Comparison of ENCODE assay signal across 11 cellular contexts in the genomic region with DNA sequence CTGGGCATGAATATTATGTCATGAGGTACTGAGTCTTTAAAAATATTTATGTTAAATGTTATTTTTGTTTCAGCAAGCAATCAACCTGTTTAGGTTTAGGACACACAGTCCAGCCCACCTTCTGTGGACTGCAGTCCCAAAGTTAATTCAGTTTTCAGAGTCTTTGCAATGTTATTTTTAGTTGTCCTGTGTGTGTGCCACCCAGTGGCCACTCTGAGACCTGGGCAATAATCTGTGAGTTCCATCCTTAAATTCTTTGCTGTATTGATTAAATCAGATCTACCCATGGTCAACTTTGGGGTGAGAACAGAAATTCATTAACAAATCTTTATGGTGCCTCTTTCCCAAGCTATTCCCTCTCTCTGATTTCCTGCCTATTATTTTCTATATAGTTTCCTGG.
A peak's percentile ranks its signal among the peaks of the same experiment; 100 is the strongest.
DNase-seq lines count a peak whose midpoint lies in the region; ATAC-seq and TF ChIP-seq lines count a peak whose summit lies in the region.
"Had no signal": no experiment of that assay in that cellular context is flagged by ENCODE, and none has a peak within 500 bp of the region (broad histone marks: within the 10 kb centered on the region; RNA-seq: fewer than 3 reads in every experiment).

No MANE protein-coding gene starts in this region.

- H3K4me3 ChIP-seq in liver (ENCODE audit: low read depth in 1 of 3, low read length in 3 of 3) = no peak overlapping the region
- H3K4me3 ChIP-seq in CD4-positive, alpha-beta memory T cell (ENCODE audit: low read length in 2 of 2) = no peak overlapping the region

- no peaks in the 10 kb centered on the region for H3K4me1 ChIP-seq in liver (ENCODE audit: control insufficient read depth in 4 of 4, insufficient read depth in 4 of 4, low read length in 3 of 4)
- no peaks in the 10 kb centered on the region for H3K4me1 ChIP-seq in CD4-positive, alpha-beta memory T cell (ENCODE audit: insufficient read depth, low read length)

- CTCF ChIA-PET in Calu3 (lab: Charles Lee) (interaction anchor here (1.5 kb wide), 1 partner anchor 130 kb away, joined by 7 read pairs; no protein-coding TSS in a partner anchor), WTC11 (lab: Charles Lee) (interaction anchor here (1.2 kb wide), 1 partner anchor 130 kb away, joined by 6 read pairs; no protein-coding TSS in a partner anchor)
- CTCF ChIA-PET in activated naive CD4-positive, alpha-beta T cell treated with anti-CD3 and anti-CD28 coated beads for 36 hours (lab: Charles Lee) = no interaction called here
- CTCF ChIA-PET in CD4-positive, alpha-beta memory T cell (lab: Charles Lee; ENCODE audit: partially characterized antibody) = no interaction called here

- DNase-seq in Calu3 = no peak
- DNase-seq in HFFc6 = no peak
- DNase-seq in WTC11 (ENCODE audit: low spot score) = no peak
- no peak for DNase-seq in activated naive CD4-positive, alpha-beta T cell treated with anti-CD3 and anti-CD28 coated beads for 36 hours
- no peak for DNase-seq in NCI-H187 (lab: John Stamatoyannopoulos, UW)
- no peak for DNase-seq in UCSD-AML1 (lab: John Stamatoyannopoulos, UW; ENCODE audit: unreplicated experiment)
- DNase-seq in CD4-positive, alpha-beta memory T cell = no peak
- DNase-seq: amygdala, NCI-H2081 treated with DMSO at 0.1 percent for 48 hours had no signal

- H3K9ac ChIP-seq in liver (ENCODE audit: low read depth in 1 of 2, low read length in 2 of 2) = no peak overlapping the region

- H3K4me3 Mint-ChIP-seq in Calu3 (ENCODE audit: low read depth, unreplicated experiment) = no peak overlapping the region
- no peak overlapping the region for H3K4me3 Mint-ChIP-seq in HFFc6
- no peak overlapping the region for H3K4me3 Mint-ChIP-seq in WTC11
- no peak overlapping the region for H3K4me3 Mint-ChIP-seq in activated naive CD4-positive, alpha-beta T cell treated with anti-CD3 and anti-CD28 coated beads for 36 hours
- no peak overlapping the region for H3K4me3 Mint-ChIP-seq in CD4-positive, alpha-beta memory T cell
- H3K4me3 Mint-ChIP-seq: stimulated activated effector memory CD8-positive, alpha-beta T cell treated with anti-CD3 and anti-CD28 coated beads, Interleukin-12 subunit alpha, Interleukin-12 subunit beta, amount 100 ng/mL, for 72 hours had no signal

- POLR2A ChIA-PET in WTC11 (lab: Charles Lee) = no interaction called here
- POLR2A ChIA-PET in CD4-positive, alpha-beta memory T cell (lab: Charles Lee; ENCODE audit: partially characterized antibody) = no interaction called here

- H3K27ac Mint-ChIP-seq in Calu3 (ENCODE audit: unreplicated experiment) = no peak overlapping the region
- H3K27ac Mint-ChIP-seq in HFFc6 = no peak overlapping the region
- no peak overlapping the region for H3K27ac Mint-ChIP-seq in WTC11
- no peak overlapping the region for H3K27ac Mint-ChIP-seq in activated naive CD4-positive, alpha-beta T cell treated with anti-CD3 and anti-CD28 coated beads for 36 hours
- no peak overlapping the region for H3K27ac Mint-ChIP-seq in CD4-positive, alpha-beta memory T cell
- H3K27ac Mint-ChIP-seq: stimulated activated effector memory CD8-positive, alpha-beta T cell treated with anti-CD3 and anti-CD28 coated beads, Interleukin-12 subunit alpha, Interleukin-12 subunit beta, amount 100 ng/mL, for 72 hours had no signal

- H3K4me1 Mint-ChIP-seq in Calu3 (ENCODE audit: low read depth, unreplicated experiment) (no peaks in the 10 kb centered on the region), HFFc6 (ENCODE audit: low read depth) (no peaks in the 10 kb centered on the region), WTC11 (no peaks in the 10 kb centered on the region)
- H3K4me1 Mint-ChIP-seq in activated naive CD4-positive, alpha-beta T cell treated with anti-CD3 and anti-CD28 coated beads for 36 hours (ENCODE audit: low read depth) = no peaks in the 10 kb centered on the region
- H3K4me1 Mint-ChIP-seq in CD4-positive, alpha-beta memory T cell = no peaks in the 10 kb centered on the region
- H3K4me1 Mint-ChIP-seq: stimulated activated effector memory CD8-positive, alpha-beta T cell treated with anti-CD3 and anti-CD28 coated beads, Interleukin-12 subunit alpha, Interleukin-12 subunit beta, amount 100 ng/mL, for 72 hours had no signal

- TF ChIP-seq CTCF in Calu3 (IDR thresholded peaks at IDR 0.05; ENCODE audit: unreplicated experiment) (peak; percentile 28), HFFc6 (IDR thresholded peaks at IDR 0.05) (peak; percentile 45; the same call in 1 of the 2 replicates), WTC11 (IDR thresholded peaks at IDR 0.05) (0 out of 2 replicates have a peak, but pooled peaks have one; percentile 21), liver (IDR thresholded peaks at IDR 0.05; ENCODE audit: low read depth, low read length, missing input control) (peak; percentile 60)

- no peaks in the 10 kb centered on the region for H3K27me3 ChIP-seq in liver (ENCODE audit: control insufficient read depth in 4 of 4, insufficient read depth in 4 of 4, low read length in 3 of 4)
- H3K27me3 ChIP-seq in CD4-positive, alpha-beta memory T cell (ENCODE audit: insufficient read depth, low read length) = no peaks in the 10 kb centered on the region

- peak; percentile 65 to 74 for TF ChIP-seq RAD21 in liver (IDR thresholded peaks at IDR 0.05)

- H3K27ac ChIP-seq in liver (ENCODE audit: low read depth in 1 of 2, low read length in 2 of 2) = no peak overlapping the region
- H3K27ac ChIP-seq in CD4-positive, alpha-beta memory T cell (ENCODE audit: low read depth, low read length) = no peak overlapping the region

- H3K27me3 Mint-ChIP-seq in Calu3 (ENCODE audit: unreplicated experiment) (no peaks in the 10 kb centered on the region), HFFc6 (ENCODE audit: insufficient read depth) (no peaks in the 10 kb centered on the region; the same call in 1 of the 2 replicates), WTC11 (ENCODE audit: low read depth) (no peaks in the 10 kb centered on the region)
- peaks cover 6% of the 10 kb centered on the region for H3K27me3 Mint-ChIP-seq in activated naive CD4-positive, alpha-beta T cell treated with anti-CD3 and anti-CD28 coated beads for 36 hours (ENCODE audit: low read depth)
- H3K27me3 Mint-ChIP-seq in CD4-positive, alpha-beta memory T cell = peaks cover 1 to 3% of the 10 kb centered on the region in 2 donors

- intact Hi-C loops in Calu3 (cut with micrococcal nuclease; ENCODE audit: unreplicated experiment) = loop anchor here (1.0 kb wide), 1 partner anchor 130 kb away; no protein-coding TSS in a partner anchor
- intact Hi-C loops in activated naive CD4-positive, alpha-beta T cell treated with anti-CD3 and anti-CD28 coated beads for 36 hours (cut with micrococcal nuclease) = loop anchor here (1.0 kb wide), 1 partner anchor 203 kb away; no protein-coding TSS in a partner anchor
- intact Hi-C loops in CD4-positive, alpha-beta memory T cell (cut with micrococcal nuclease) = no loop called here

- no peaks in the 10 kb centered on the region for H3K9me3 Mint-ChIP-seq in Calu3 (ENCODE audit: low read depth, unreplicated experiment)
- peaks cover 33% of the 10 kb centered on the region for H3K9me3 Mint-ChIP-seq in HFFc6
- H3K9me3 Mint-ChIP-seq in WTC11 = no peaks in the 10 kb centered on the region; the same call in 1 of the 2 replicates
- H3K9me3 Mint-ChIP-seq in activated naive CD4-positive, alpha-beta T cell treated with anti-CD3 and anti-CD28 coated beads for 36 hours = peaks cover 3% of the 10 kb centered on the region
- peaks cover 0 to 14% (median 2%) of the 10 kb centered on the region in 8 donors for H3K9me3 Mint-ChIP-seq in CD4-positive, alpha-beta memory T cell

- no peaks in the 10 kb centered on the region for H3K36me3 ChIP-seq in liver (ENCODE audit: control insufficient read depth in 4 of 4, insufficient read depth in 3 of 4, low read depth in 1 of 4, low read length in 3 of 4)
- H3K36me3 ChIP-seq in CD4-positive, alpha-beta memory T cell (ENCODE audit: insufficient read depth, low read length) = no peaks in the 10 kb centered on the region

- H3K36me3 Mint-ChIP-seq in Calu3 (ENCODE audit: insufficient read depth, unreplicated experiment) (no peaks in the 10 kb centered on the region), HFFc6 (ENCODE audit: low read depth) (no peaks in the 10 kb centered on the region), WTC11 (no peaks in the 10 kb centered on the region)
- H3K36me3 Mint-ChIP-seq in activated naive CD4-positive, alpha-beta T cell treated with anti-CD3 and anti-CD28 coated beads for 36 hours (ENCODE audit: low read depth) = no peaks in the 10 kb centered on the region
- no peaks in the 10 kb centered on the region for H3K36me3 Mint-ChIP-seq in CD4-positive, alpha-beta memory T cell
- H3K36me3 Mint-ChIP-seq: stimulated activated effector memory CD8-positive, alpha-beta T cell treated with anti-CD3 and anti-CD28 coated beads, Interleukin-12 subunit alpha, Interleukin-12 subunit beta, amount 100 ng/mL, for 72 hours had no signal

- H3K9me3 ChIP-seq in liver (ENCODE audit: control insufficient read depth in 4 of 4, low read length in 3 of 4) = no peaks in the 10 kb centered on the region
- no peaks in the 10 kb centered on the region for H3K9me3 ChIP-seq in CD4-positive, alpha-beta memory T cell (ENCODE audit: control insufficient read depth in 1 of 2, low read length in 2 of 2)

- no TSS peak for BruUV-seq in Calu3 (replicated peaks; lab: Mats Ljungman, UMichigan)

- ATAC-seq in WTC11 = peak; percentile 43; the same call in 1 of the 2 replicates
- ATAC-seq: stimulated activated effector memory CD8-positive, alpha-beta T cell treated with anti-CD3 and anti-CD28 coated beads, Interleukin-12 subunit alpha, Interleukin-12 subunit beta, amount 100 ng/mL, for 72 hours had no signal

TF ChIP-seq in WTC11, 78 proteins besides CTCF, POLR2A, EP300 and RAD21 (continues in another document):
- no peak for TF ChIP-seq ELF4 (CRISPR knock-in tag; IDR thresholded peaks at IDR 0.05; ENCODE audit: low read depth)

TF ChIP-seq in liver, 16 proteins besides CTCF, POLR2A, EP300 and RAD21:
- TF ChIP-seq HNF4A (conservative IDR thresholded peaks at IDR 0.05) (peak in 1 of 2 donors; percentile 33), FOXA1 (IDR thresholded peaks at IDR 0.05) (no peak)

Comparison
In these comparisons a context has a peak if more than half of its experiments do, and no peak if none do; other contexts are left out.
1. CTCF ChIA-PET loops: an anchor here in Calu3 (1.5 kb wide) and WTC11 (1.2 kb wide); none called in activated naive CD4-positive, alpha-beta T cell treated with anti-CD3 and anti-CD28 coated beads for 36 hours and CD4-positive, alpha-beta memory T cell.